ENCODE assay signal across 1 cellular context in genomic region chr12:57124259-57124877, GRCh38.
TF ChIP-seq lines count a peak whose summit lies in the region.

No MANE protein-coding gene starts in this region.

TF ChIP-seq in endothelial cell of umbilical vein, 7 proteins besides CTCF, POLR2A, EP300 and RAD21:
- TF ChIP-seq EZH2 (IDR thresholded peaks at IDR 0.05; ENCODE audit: borderline replicate concordance, low read depth, low read length, severe bottlenecking) (no peak), GATA2 (IDR thresholded peaks at IDR 0.05; ENCODE audit: insufficient read depth, insufficient read length, low read depth, low read length) (no peak), FOS (IDR thresholded peaks at IDR 0.05; ENCODE audit: borderline replicate concordance, insufficient read depth, low read length) (no peak), MYC (IDR thresholded peaks at IDR 0.05; ENCODE audit: low read depth, low read length) (no peak), POLR2AphosphoS5 (IDR thresholded peaks at IDR 0.05; ENCODE audit: insufficient read depth, low read depth, low read length) (no peak), JUN (IDR thresholded peaks at IDR 0.05; ENCODE audit: borderline replicate concordance, insufficient read depth, insufficient read length, low read depth) (no peak), MAX (IDR thresholded peaks at IDR 0.05; ENCODE audit: insufficient read depth, insufficient read length) (no peak)
